ENCODE assay signal across 13 cellular contexts in genomic region chr2:199469514-199470360, GRCh38. TPM values are rescaled to one million over a fixed set of nuclear protein-coding genes. Genes with fewer than 3 reads are reported as not detected.
DNase-seq lines count a peak whose midpoint lies in the region; ATAC-seq and TF ChIP-seq lines count a peak whose summit lies in the region.
"Had no signal": no experiment of that assay in that cellular context is flagged by ENCODE, and none has a peak within 500 bp of the region (broad histone marks: within the 10 kb centered on the region; RNA-seq: fewer than 3 reads in every experiment).

No MANE protein-coding gene starts in this region.

- peaks cover 88% of the 10 kb centered on the region for H3K27me3 Mint-ChIP-seq in WTC11 (ENCODE audit: low read depth)
- H3K27me3 Mint-ChIP-seq in progenitor cell of endocrine pancreas, result peaks cover 96% of the 10 kb centered on the region

- H3K9me3 ChIP-seq in iPS-15b (ENCODE audit: control insufficient read depth, insufficient read depth, low read length) (no peaks in the 10 kb centered on the region), lower lobe of right lung (no peaks in the 10 kb centered on the region)
- H3K9me3 ChIP-seq: tibial nerve had no signal

- intact Hi-C loops in lower lobe of right lung (cut with DNase I), result no loop called here

- H3K4me1 ChIP-seq in iPS-15b (ENCODE audit: control insufficient read depth, insufficient read depth, low read length), result peaks cover 12% of the 10 kb centered on the region
- peaks cover 24% of the 10 kb centered on the region for H3K4me1 ChIP-seq in lower lobe of right lung

- H3K27ac Mint-ChIP-seq in WTC11 (no peak overlapping the region), progenitor cell of endocrine pancreas (no peak overlapping the region)
- H3K27ac Mint-ChIP-seq: T-cell had no signal

- H3K4me3 ChIP-seq in H7 (ENCODE audit: insufficient read depth, low read depth, low read length) (peak overlapping the region; percentile 47), iPS-15b (ENCODE audit: low read depth, low read length) (peak overlapping the region; percentile 68), lower lobe of right lung (no peak overlapping the region)

- DNase-seq in H7, result peak; percentile 65
- no peak for DNase-seq in WTC11 (ENCODE audit: low spot score)
- no peak for DNase-seq in progenitor cell of endocrine pancreas (ENCODE audit: low spot score, unreplicated experiment)
- no peak for DNase-seq in OCI-M2 (lab: John Stamatoyannopoulos, UW; ENCODE audit: unreplicated experiment)
- DNase-seq in lower lobe of right lung, result no peak
- DNase-seq: NCI-H1048, NCI-H2171, RPMI8226, T-cell had no signal

- H3K36me3 Mint-ChIP-seq in WTC11 (no peaks in the 10 kb centered on the region), progenitor cell of endocrine pancreas (ENCODE audit: insufficient read depth) (no peaks in the 10 kb centered on the region)

- H3K9me3 Mint-ChIP-seq in WTC11 (no peaks in the 10 kb centered on the region), progenitor cell of endocrine pancreas (ENCODE audit: low read depth) (no peaks in the 10 kb centered on the region)

- H3K36me3 ChIP-seq in H7 (replicated peaks; ENCODE audit: control insufficient read depth, insufficient read depth, low read length) (no peaks in the 10 kb centered on the region), iPS-15b (ENCODE audit: control insufficient read depth, insufficient read depth, low read length) (no peaks in the 10 kb centered on the region), lower lobe of right lung (no peaks in the 10 kb centered on the region)
- H3K36me3 ChIP-seq: tibial nerve had no signal

- H3K27me3 ChIP-seq in H7 (ENCODE audit: control insufficient read depth, insufficient read depth, low read length) (peaks cover 81% of the 10 kb centered on the region), iPS-15b (ENCODE audit: control insufficient read depth, insufficient read depth, low read length) (peaks cover 91% of the 10 kb centered on the region), lower lobe of right lung (ENCODE audit: low read depth) (peaks cover 99% of the 10 kb centered on the region)

- TF ChIP-seq CTCF in WTC11 (IDR thresholded peaks at IDR 0.05) (no peak), progenitor cell of endocrine pancreas (IDR thresholded peaks at IDR 0.05; ENCODE audit: unreplicated experiment) (no peak), lower lobe of right lung (IDR thresholded peaks at IDR 0.05) (no peak)

- POLR2A ChIA-PET in WTC11 (lab: Charles Lee), result interaction anchor here (1.0 to 1.2 kb wide), 2 partner anchors 9 to 19 kb away, joined by 3 to 5 read pairs; no protein-coding TSS in a partner anchor

- H3K4me1 Mint-ChIP-seq in WTC11 (peaks cover 57% of the 10 kb centered on the region), progenitor cell of endocrine pancreas (ENCODE audit: low read depth) (peaks cover 14% of the 10 kb centered on the region)

- no peak for ATAC-seq in WTC11
- ATAC-seq in HG02852 (IDR thresholded peaks at IDR 0.05; ENCODE audit: unreplicated experiment), result no peak
- no peak for ATAC-seq in lower lobe of right lung

- CTCF ChIA-PET in WTC11 (lab: Charles Lee), result interaction anchor here (0.6 to 6.9 kb wide), 16 partner anchors 10 to 1164 kb away, joined by 3 to 136 read pairs (median 4); partner anchors contain the start of gene SATB2

- no peak overlapping the region for H3K9ac ChIP-seq in iPS-15b (ENCODE audit: low read depth, low read length)

- H3K27ac ChIP-seq in lower lobe of right lung, result no peak overlapping the region
- H3K27ac ChIP-seq: C4-2B, tibial nerve had no signal

- H3K4me3 Mint-ChIP-seq in WTC11 (peak overlapping the region; percentile 76), progenitor cell of endocrine pancreas (ENCODE audit: low read depth) (peak overlapping the region; percentile 58)

TF ChIP-seq in WTC11, 78 proteins besides CTCF, POLR2A, EP300 and RAD21 (continues in another document):
- no peak for TF ChIP-seq TEAD1 (CRISPR knock-in tag; IDR thresholded peaks at IDR 0.05)
- TF ChIP-seq AFF4 (CRISPR knock-in tag; IDR thresholded peaks at IDR 0.05; ENCODE audit: borderline replicate concordance), result no peak
- no peak for TF ChIP-seq FOXP4 (CRISPR knock-in tag; IDR thresholded peaks at IDR 0.05)
- TF ChIP-seq FOXP1 (CRISPR knock-in tag; IDR thresholded peaks at IDR 0.05; ENCODE audit: borderline replicate concordance), result no peak
- no peak for TF ChIP-seq CBFB (CRISPR knock-in tag; IDR thresholded peaks at IDR 0.05; ENCODE audit: low read depth)
- no peak for TF ChIP-seq ZNF219 (CRISPR knock-in tag; IDR thresholded peaks at IDR 0.05; ENCODE audit: borderline replicate concordance)
- no peak for TF ChIP-seq EMX1 (CRISPR knock-in tag; IDR thresholded peaks at IDR 0.05)
- TF ChIP-seq PRRX2 (CRISPR knock-in tag; IDR thresholded peaks at IDR 0.05), result no peak
- no peak for TF ChIP-seq HMGA2 (CRISPR knock-in tag; IDR thresholded peaks at IDR 0.05)
- no peak for TF ChIP-seq KAT7 (CRISPR knock-in tag; IDR thresholded peaks at IDR 0.05; ENCODE audit: borderline replicate concordance)
- TF ChIP-seq ZNF138 (CRISPR knock-in tag; conservative IDR thresholded peaks at IDR 0.05), result no peak
- TF ChIP-seq IRF2 (CRISPR knock-in tag; IDR thresholded peaks at IDR 0.05; ENCODE audit: borderline replicate concordance, low read depth), result no peak
- TF ChIP-seq ATF6 (CRISPR knock-in tag; IDR thresholded peaks at IDR 0.05), result no peak
- TF ChIP-seq ZNF671 (CRISPR knock-in tag; IDR thresholded peaks at IDR 0.05), result no peak
- no peak for TF ChIP-seq CDX4 (CRISPR knock-in tag; IDR thresholded peaks at IDR 0.05; ENCODE audit: borderline replicate concordance)

RNA-seq across cellular contexts. Expression of gene SATB2, which starts 12.0 kb away (rescaled TPM):
- 10.3 and 15.7 TPM in 2 replicates for total RNA-seq in H7 (2014; rRNA removed; shearing (Covaris generic))
- total RNA-seq in WTC11 (2021) (14.9 to 22.1 TPM (median 16.6 TPM) in 3 replicates), progenitor cell of endocrine pancreas (4.4 and 4.7 TPM in 2 replicates), lower lobe of right lung (5.0 TPM)
